ENCODE assay signal across 25 cellular contexts in the genomic region with DNA sequence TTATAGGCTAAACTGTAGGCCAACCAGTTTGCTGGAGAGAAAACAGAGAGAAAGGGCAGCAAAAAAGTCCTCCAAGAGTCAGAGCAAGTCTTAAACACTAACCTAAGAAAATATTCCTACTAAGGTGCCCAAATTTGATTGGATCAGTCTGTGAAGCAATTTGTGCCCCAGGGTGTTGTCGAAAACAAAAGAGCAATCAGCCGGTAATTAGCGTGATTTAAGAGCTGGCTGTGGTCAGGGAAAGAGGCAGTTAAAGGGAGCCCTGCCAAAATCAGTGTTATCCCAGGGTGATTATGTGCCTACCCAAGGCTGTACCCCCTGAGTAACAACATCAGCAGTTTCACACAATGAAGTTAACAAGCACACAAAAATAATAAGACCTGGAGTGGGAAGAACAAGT. TPM values are rescaled to one million over a fixed set of nuclear protein-coding genes. Genes with fewer than 3 reads are reported as not detected.
A peak's percentile ranks its signal among the peaks of the same experiment; 100 is the strongest.
DNase-seq lines count a peak whose midpoint lies in the region; ATAC-seq, FAIRE-seq and TF ChIP-seq lines count a peak whose summit lies in the region.
"Had no signal": no experiment of that assay in that cellular context is flagged by ENCODE, and none has a peak within 500 bp of the region (broad histone marks: within the 10 kb centered on the region; RNA-seq: fewer than 3 reads in every experiment).

No MANE protein-coding gene starts in this region.

- H2BK120ac ChIP-seq in H1 (replicated peaks; ENCODE audit: low read depth, low read length): no peak overlapping the region

- peak; percentile 34 for DNase-seq in M059J (ENCODE audit: low read depth)
- DNase-seq in H1 (ENCODE audit: low read depth in 1 of 2, low spot score in 2 of 2): no peak
- DNase-seq in nephron progenitor cell: no peak
- no peak for DNase-seq in globus pallidus (ENCODE audit: low spot score)
- DNase-seq in HUDEP-2 (lab: John Stamatoyannopoulos, UW; ENCODE audit: unreplicated experiment in 76 of 76): no peak
- DNase-seq: ACHN; BE2C; C1 segment of cervical spinal cord; CD4-positive, CD25-positive, alpha-beta regulatory T cell; CD8-positive, alpha-beta memory T cell; COR-L47; DMS 273 treated with DMSO at 0.1 percent for 48 hours; DMS53; DND-41; EL; Karpas-422; KBM-7 had no signal

- H2AFZ ChIP-seq in H1 (ENCODE audit: low read length): no peak overlapping the region

- no peak overlapping the region for H3K4ac ChIP-seq in H1 (replicated peaks; ENCODE audit: insufficient read length, low read depth, low read length)

- 37% methylated on average over 3 of the region's 3 CpGs; no CpG with 5 or more reads in 1 of the 2 experiments for WGBS in H1 (ENCODE audit: extremely low coverage in 1 of 2, insufficient coverage in 1 of 2, insufficient read length in 1 of 2, insufficient replicate concordance in 2 of 2, low coverage in 1 of 2, low lambda C conversion rate in 2 of 2, missing lambda C conversion rate in 1 of 2), 2 experiments

- TF ChIP-seq RAD21 in H1 (IDR thresholded peaks at IDR 0.05 in 1 of 2, conservative IDR thresholded peaks at IDR 0.05 in 1 of 2; ENCODE audit: low read depth in 2 of 2, low read length in 2 of 2): no peak

- TF ChIP-seq POLR2A in H1 (IDR thresholded peaks at IDR 0.05; ENCODE audit: control extremely low read depth in 1 of 2, low read depth in 2 of 2, low read length in 2 of 2): no peak

- no peak overlapping the region for H3K14ac ChIP-seq in H1 (ENCODE audit: insufficient read length)

- 0 out of 4 replicates have a peak overlapping the region, but pooled peaks have one; percentile 2 to 18 for H3K4me2 ChIP-seq in H1 (ENCODE audit: insufficient read depth in 1 of 2, low read depth in 2 of 2, low read length in 2 of 2)

- no peaks in the 10 kb centered on the region for H3K27me3 ChIP-seq in H1 (replicated peaks in 1 of 4; ENCODE audit: control insufficient read depth in 3 of 4, extremely low read depth in 1 of 4, insufficient read depth in 3 of 4, low read length in 3 of 4)
- H3K27me3 ChIP-seq: BE2C had no signal

- no peak overlapping the region for H4K5ac ChIP-seq in H1 (ENCODE audit: insufficient read length, low read depth, low read length)

- TF ChIP-seq CTCF in HEK293 (tag by site-specific recombination; IDR thresholded peaks at IDR 0.05) (no peak), H1 (IDR thresholded peaks at IDR 0.05; ENCODE audit: control extremely low read depth in 1 of 3, insufficient read depth in 1 of 3, low read depth in 1 of 3, low read length in 3 of 3) (no peak), nephron progenitor cell (IDR thresholded peaks at IDR 0.05) (no peak)

- no peak overlapping the region for H4K91ac ChIP-seq in H1 (replicated peaks; ENCODE audit: insufficient read length, low read length)

- H3K23ac ChIP-seq in H1 (ENCODE audit: insufficient read length): no peak overlapping the region

- H3K18ac ChIP-seq in H1 (ENCODE audit: extremely low read depth, low read length): no peak overlapping the region

- no peak overlapping the region for H3K4me3 Mint-ChIP-seq in nephron progenitor cell
- H3K4me3 Mint-ChIP-seq: CD4-positive, CD25-positive, alpha-beta regulatory T cell; CD8-positive, alpha-beta memory T cell; IgD-negative memory B cell had no signal

- POLR2A ChIA-PET in HEK293 (lab: Yijun Ruan, JAX): no interaction called here
- POLR2A ChIA-PET in H1 (lab: Charles Lee; ENCODE audit: partially characterized antibody): no interaction called here

- H3K27ac ChIP-seq in HEK293 (ENCODE audit: extremely low read depth, low read depth, low read length) (no peak overlapping the region), H1 (ENCODE audit: low read depth, low read length) (no peak overlapping the region)

- H3K79me1 ChIP-seq in H1 (ENCODE audit: low read depth, low read length): no peaks in the 10 kb centered on the region

- no peaks in the 10 kb centered on the region for H3K23me2 ChIP-seq in H1 (ENCODE audit: low read depth, low read length)

- TF ChIP-seq EP300 in H1 (IDR thresholded peaks at IDR 0.05; ENCODE audit: borderline replicate concordance in 1 of 2, low read depth in 2 of 2, low read length in 2 of 2): no peak

- H3K56ac ChIP-seq in H1 (replicated peaks; ENCODE audit: insufficient read length, low read depth, low read length): no peak overlapping the region

- no peak overlapping the region for H2BK5ac ChIP-seq in H1 (ENCODE audit: low read depth, low read length)

- no peak overlapping the region for H2BK20ac ChIP-seq in H1 (ENCODE audit: low read length)

- no peak overlapping the region for H3K4me3 ChIP-seq in HEK293 (ENCODE audit: low read depth, low read length)
- H3K4me3 ChIP-seq in H1 (ENCODE audit: extremely low read depth in 1 of 4, insufficient read depth in 2 of 4, low read depth in 3 of 4, low read length in 4 of 4): no peak overlapping the region
- H3K4me3 ChIP-seq: HAP-1 had no signal

- no peaks in the 10 kb centered on the region for H4K20me1 ChIP-seq in H1 (replicated peaks in 1 of 2; ENCODE audit: control insufficient read depth in 1 of 2, insufficient read depth in 2 of 2, low read length in 2 of 2)

- CTCF ChIA-PET in HEK293 (lab: Yijun Ruan, JAX): no interaction called here
- CTCF ChIA-PET in H1 (lab: Charles Lee; ENCODE audit: partially characterized antibody): no interaction called here

- peaks cover 4% of the 10 kb centered on the region for H3K27me3 Mint-ChIP-seq in nephron progenitor cell (ENCODE audit: low read depth, poor library complexity)
- H3K27me3 Mint-ChIP-seq: CD4-positive, CD25-positive, alpha-beta regulatory T cell; IgD-negative memory B cell had no signal

- no peaks in the 10 kb centered on the region for H3K36me3 Mint-ChIP-seq in nephron progenitor cell (ENCODE audit: low read depth)
- H3K36me3 Mint-ChIP-seq: CD4-positive, CD25-positive, alpha-beta regulatory T cell; CD8-positive, alpha-beta memory T cell; IgD-negative memory B cell had no signal

- peak overlapping the region; percentile 32 for H3K27ac Mint-ChIP-seq in nephron progenitor cell
- H3K27ac Mint-ChIP-seq: CD4-positive, CD25-positive, alpha-beta regulatory T cell; CD8-positive, alpha-beta memory T cell; IgD-negative memory B cell had no signal

- no peak for FAIRE-seq in H1 (lab: Jason Lieb, UNC)
- FAIRE-seq: A204.1, G401.6, HepG2 had no signal

- ATAC-seq in GM21423 (IDR thresholded peaks at IDR 0.05; ENCODE audit: unreplicated experiment) (no peak), HG02973 (IDR thresholded peaks at IDR 0.05; ENCODE audit: unreplicated experiment) (no peak)
- ATAC-seq: HepG2 had no signal

- H4K8ac ChIP-seq in H1 (ENCODE audit: extremely low read depth, insufficient read depth, low read length): no peak overlapping the region

- H3K4me1 ChIP-seq in HEK293 (ENCODE audit: control insufficient read depth, insufficient read depth, low read length) (no peaks in the 10 kb centered on the region), H1 (replicated peaks in 1 of 4; ENCODE audit: control insufficient read depth in 3 of 4, insufficient read depth in 4 of 4, low read length in 3 of 4) (peaks cover 0 to 3% (median 0%) of the 10 kb centered on the region in 4 experiments; a peak in 1 of 7 replicates)
- H3K4me1 ChIP-seq: BE2C had no signal

- peaks cover 35% of the 10 kb centered on the region for H3K9me3 Mint-ChIP-seq in nephron progenitor cell

- peaks cover 6% of the 10 kb centered on the region for H3K4me1 Mint-ChIP-seq in nephron progenitor cell

- H3K9me3 ChIP-seq in HEK293 (ENCODE audit: control insufficient read depth, insufficient read depth, low read depth, low read length) (no peaks in the 10 kb centered on the region), H1 (ENCODE audit: insufficient read depth in 2 of 2, low read depth in 1 of 2, low read length in 1 of 2) (no peaks in the 10 kb centered on the region)
- H3K9me3 ChIP-seq: BE2C, HAP-1 had no signal

- no peak overlapping the region for H2BK12ac ChIP-seq in H1 (ENCODE audit: low read depth, low read length)

- H3K36me3 ChIP-seq in HEK293 (ENCODE audit: control insufficient read depth in 2 of 2, insufficient read depth in 1 of 2, low read length in 2 of 2) (no peaks in the 10 kb centered on the region), H1 (ENCODE audit: control insufficient read depth in 2 of 4, insufficient read depth in 4 of 4, low read length in 3 of 4) (no peaks in the 10 kb centered on the region)
- H3K36me3 ChIP-seq: BE2C, HAP-1 had no signal

- no peak overlapping the region for H2AK5ac ChIP-seq in H1 (ENCODE audit: low read depth, low read length)

- no peaks in the 10 kb centered on the region for H3K79me2 ChIP-seq in H1 (ENCODE audit: control insufficient read depth in 1 of 2, insufficient read depth in 2 of 2, low read length in 2 of 2)

- H2BK15ac ChIP-seq in H1 (ENCODE audit: low read length): no peak overlapping the region

- no peak overlapping the region for H3K9ac ChIP-seq in H1 (replicated peaks in 1 of 4; ENCODE audit: extremely low read depth in 1 of 4, low read depth in 3 of 4, low read length in 3 of 4)

TF ChIP-seq in HEK293, 187 proteins besides CTCF, POLR2A, EP300 and RAD21:
- peak; percentile 77 for TF ChIP-seq FEZF1 (tag by site-specific recombination; IDR thresholded peaks at IDR 0.05)
- TF ChIP-seq EGR2 (tag by site-specific recombination; IDR thresholded peaks at IDR 0.05; ENCODE audit: low read depth): no peak
TF ChIP-seq in HEK293: peak in this region for 1.

TF ChIP-seq in H1, 55 proteins besides CTCF, POLR2A, EP300 and RAD21:
- TF ChIP-seq NANOG (IDR thresholded peaks at IDR 0.05; ENCODE audit: insufficient read depth, low read depth, low read length, poor library complexity, severe bottlenecking) (peak; percentile 66), CTBP2 (IDR thresholded peaks at IDR 0.05; ENCODE audit: borderline replicate concordance, insufficient read depth, insufficient read length, low read length) (no peak)

RNA-seq across cellular contexts. Expression of gene BRWD3, which starts 6.4 kb away (rescaled TPM):
- 6.2 and 6.4 TPM in 2 replicates for total RNA-seq in M059J (2014; rRNA removed; shearing (Covaris generic))
- total RNA-seq in H1 (2021; fragmentation: NEBNext Ultra II Directional; extraction: Animal tissue kit (Norgen Biotek cat#: 25700)): 54.3 and 58.4 TPM in 2 replicates
- 6.5 and 12.5 TPM in 2 replicates for polyA plus RNA-seq in H1 (2011; rRNA removed)
- 14.5 TPM for polyA plus RNA-seq in H1 (2011; cell fraction: cytosol; rRNA removed)
- 16.1 TPM for polyA plus RNA-seq in H1 (2011; cell fraction: nucleus; rRNA removed)
- polyA plus RNA-seq in H1 (2012, experiment 1 of 2): 12.2 to 20.8 TPM (median 17.6 TPM) in 4 replicates
- polyA plus RNA-seq in H1 (2012, experiment 2 of 2): 0.54 TPM
- 19.4 TPM for polyA plus RNA-seq in H1 (2013, experiment 1 of 2)
- 15.5 TPM for polyA plus RNA-seq in H1 (2013, experiment 2 of 2)
- 84.1 and 104 TPM in 2 replicates for polyA minus RNA-seq in H1 (2011; rRNA and poly(A)+ RNA removed)
- 30.5 TPM for polyA minus RNA-seq in H1 (2011; cell fraction: cytosol; rRNA and poly(A)+ RNA removed)
- polyA minus RNA-seq in H1 (2011; cell fraction: nucleus; rRNA and poly(A)+ RNA removed): 124 TPM
